Comparison of ENCODE assay signal across 18 cellular contexts in genomic region chr2:237061356-237061755, GRCh38.
"Had no signal": no experiment of that assay in that cellular context is flagged by ENCODE, and none has a peak within 500 bp of the region (broad histone marks: within the 10 kb centered on the region; RNA-seq: fewer than 3 reads in every experiment).

No MANE protein-coding gene starts in this region.

- H3K27ac Mint-ChIP-seq: activated CD4-positive, alpha-beta memory T cell treated with anti-CD3 and anti-CD28 coated beads for 36 hours; activated naive CD8-positive, alpha-beta T cell; activated T-helper 1 cell treated with anti-CD3 and anti-CD28 coated beads, Interleukin-12 subunit alpha, Interleukin-12 subunit beta, Interleukin-2, Interleukin-4 antibody, amounts not matched to agents 30 ng/mL and 10 ng/mL and 1 ng/mL, durations not matched to agents 14 hours and 24 hours and 36 hours; dendritic cell treated with granulocyte-macrophage colony-stimulating factor and Interleukin-4, amounts not matched to agents 40 ng/mL and 50 ng/mL, for 4 days; nephron progenitor cell; T-helper 1 cell treated with Interleukin-12 subunit alpha and Interleukin-12 subunit beta and Interleukin-4 antibody, amounts not matched to agents 30 μg/mL and 1 μg/mL, for 36 hours had no signal

- H3K36me3 Mint-ChIP-seq: activated CD4-positive, alpha-beta memory T cell treated with anti-CD3 and anti-CD28 coated beads for 36 hours had no signal

- DNase-seq: activated CD4-positive, alpha-beta memory T cell treated with anti-CD3 and anti-CD28 coated beads for 36 hours; activated T-cell treated with anti-CD3 and anti-CD28 coated beads for 4 hours; effector CD8-positive, alpha-beta T cell; left ventricle myocardium superior; psoas muscle; stimulated activated CD4-positive, alpha-beta T cell treated with anti-CD3 and anti-CD28 coated beads, Interleukin-2, amount 100 ng/mL, for 24 hours had no signal

- H3K4me3 Mint-ChIP-seq: activated CD4-positive, alpha-beta memory T cell treated with anti-CD3 and anti-CD28 coated beads for 36 hours; activated naive CD8-positive, alpha-beta T cell; activated T-helper 1 cell treated with anti-CD3 and anti-CD28 coated beads, Interleukin-12 subunit alpha, Interleukin-12 subunit beta, Interleukin-2, Interleukin-4 antibody, amounts not matched to agents 30 ng/mL and 10 ng/mL and 1 ng/mL, durations not matched to agents 14 hours and 24 hours and 36 hours; dendritic cell treated with granulocyte-macrophage colony-stimulating factor and Interleukin-4, amounts not matched to agents 40 ng/mL and 50 ng/mL, for 4 days; nephron progenitor cell; T-helper 1 cell treated with Interleukin-12 subunit alpha and Interleukin-12 subunit beta and Interleukin-4 antibody, amounts not matched to agents 30 μg/mL and 1 μg/mL, for 36 hours had no signal

- H3K9me3 ChIP-seq: esophagus muscularis mucosa, gastroesophageal sphincter, heart left ventricle, psoas muscle, stomach, thoracic aorta had no signal

- H3K27me3 Mint-ChIP-seq: activated CD4-positive, alpha-beta memory T cell treated with anti-CD3 and anti-CD28 coated beads for 36 hours; activated naive CD8-positive, alpha-beta T cell had no signal

- H3K36me3 ChIP-seq: cardiac muscle cell, esophagus muscularis mucosa, heart left ventricle, stomach, thoracic aorta had no signal

- H3K4me3 ChIP-seq: cardiac muscle cell, esophagus muscularis mucosa, gastroesophageal sphincter, heart left ventricle, psoas muscle had no signal

- H3K27ac ChIP-seq: cardiac muscle cell, esophagus muscularis mucosa, gastroesophageal sphincter, heart left ventricle, psoas muscle, stomach, thoracic aorta had no signal

- ATAC-seq: activated CD4-positive, CD25-positive, alpha-beta regulatory T cell treated with anti-CD3 and anti-CD28 coated beads, Interleukin-2, amount 50 U/mL, for 24 hours had no signal

- H3K9me3 Mint-ChIP-seq: activated CD4-positive, alpha-beta memory T cell treated with anti-CD3 and anti-CD28 coated beads for 36 hours; activated T-helper 1 cell treated with anti-CD3 and anti-CD28 coated beads, Interleukin-12 subunit alpha, Interleukin-12 subunit beta, Interleukin-2, Interleukin-4 antibody, amounts not matched to agents 30 ng/mL and 10 ng/mL and 1 ng/mL, durations not matched to agents 14 hours and 24 hours and 36 hours; dendritic cell treated with granulocyte-macrophage colony-stimulating factor and Interleukin-4, amounts not matched to agents 40 ng/mL and 50 ng/mL, for 4 days; nephron progenitor cell; T-helper 1 cell treated with Interleukin-12 subunit alpha and Interleukin-12 subunit beta and Interleukin-4 antibody, amounts not matched to agents 30 μg/mL and 1 μg/mL, for 36 hours had no signal

- H3K27me3 ChIP-seq: cardiac muscle cell, esophagus muscularis mucosa, gastroesophageal sphincter, heart left ventricle, stomach had no signal
